ENCODE assay signal across 10 cellular contexts in the genomic region with DNA sequence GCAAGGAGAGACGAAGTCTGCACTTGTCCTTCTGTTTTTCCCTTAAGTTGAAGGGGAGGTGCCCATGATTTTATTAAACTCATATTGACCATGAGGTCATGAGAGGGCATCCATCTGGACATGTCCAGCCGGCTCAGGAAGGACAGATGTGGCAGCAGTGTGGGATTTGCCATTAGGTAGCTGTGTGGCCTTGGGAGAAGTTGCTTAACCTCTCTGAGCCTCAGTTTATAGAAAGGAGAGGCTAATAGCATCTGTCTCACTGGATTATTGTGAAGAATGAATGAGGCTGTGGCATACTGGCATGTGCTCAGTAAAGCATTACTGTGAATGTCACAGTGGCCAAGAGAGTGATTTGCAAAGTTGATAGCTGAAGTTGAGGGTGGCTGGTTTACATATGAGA. TPM values are rescaled to one million over a fixed set of nuclear protein-coding genes. Genes with fewer than 3 reads are reported as not detected.
DNase-seq lines count a peak whose midpoint lies in the region; ATAC-seq, FAIRE-seq and TF ChIP-seq lines count a peak whose summit lies in the region.
"Had no signal": no experiment of that assay in that cellular context is flagged by ENCODE, and none has a peak within 500 bp of the region (broad histone marks: within the 10 kb centered on the region; RNA-seq: fewer than 3 reads in every experiment).

No MANE protein-coding gene starts in this region.

- H3K4me2 ChIP-seq in HepG2 (ENCODE audit: low read depth, low read length): peak overlapping the region; percentile 94

- H3K27me3 Mint-ChIP-seq in activated naive CD8-positive, alpha-beta T cell treated with anti-CD3 and anti-CD28 coated beads, Interleukin-2, amount 10 ng/mL, durations not matched to agents 7 days and 5 days: no peaks in the 10 kb centered on the region

- H3K4me3 ChIP-seq in HepG2 (replicated peaks in 1 of 3; ENCODE audit: insufficient read depth in 1 of 3, low read depth in 2 of 3, low read length in 3 of 3) (peak overlapping the region; percentile 89 to 100 (median 98)), right lobe of liver (peak overlapping the region in 1 of 3 donors; percentile 93), kidney epithelial cell (ENCODE audit: low read depth, low read length) (peak overlapping the region; percentile 100), upper lobe of right lung (peak overlapping the region; percentile 99)

- H2AFZ ChIP-seq in HepG2 (ENCODE audit: low read length): no peak overlapping the region

- TF ChIP-seq CTCF in HepG2 (CRISPR knock-in tag; IDR thresholded peaks at IDR 0.05) (no peak), right lobe of liver (IDR thresholded peaks at IDR 0.05) (no peak), kidney epithelial cell (IDR thresholded peaks at IDR 0.05; ENCODE audit: insufficient read depth, low read length, poor library complexity, severe bottlenecking) (no peak), upper lobe of right lung (IDR thresholded peaks at IDR 0.05) (no peak)

- H3K9ac ChIP-seq in HepG2 (ENCODE audit: insufficient read depth, low read depth, low read length): peak overlapping the region; percentile 96; the same call in 1 of the 2 replicates

- H3K9me3 Mint-ChIP-seq in activated naive CD8-positive, alpha-beta T cell treated with anti-CD3 and anti-CD28 coated beads, Interleukin-2, amount 10 ng/mL, durations not matched to agents 7 days and 5 days: peaks cover 9% of the 10 kb centered on the region

- no TSS peak for BruUV-seq in HepG2 (replicated peaks; lab: Mats Ljungman, UMichigan)

- peaks cover 53% of the 10 kb centered on the region for H3K4me1 ChIP-seq in HepG2 (ENCODE audit: insufficient read depth, low read length)
- H3K4me1 ChIP-seq in right lobe of liver: peaks cover 0 to 36% (median 15%) of the 10 kb centered on the region in 4 donors
- peaks cover 42% of the 10 kb centered on the region for H3K4me1 ChIP-seq in upper lobe of right lung

- H3K27ac Mint-ChIP-seq in activated naive CD8-positive, alpha-beta T cell treated with anti-CD3 and anti-CD28 coated beads, Interleukin-2, amount 10 ng/mL, durations not matched to agents 7 days and 5 days: peak overlapping the region; percentile 99

- CTCF ChIA-PET in HepG2 (lab: Yijun Ruan, JAX; ENCODE audit: low intra/inter-chr PET ratio, low total read pairs): no interaction called here

- H3K36me3 ChIP-seq in HepG2 (replicated peaks in 1 of 2; ENCODE audit: control insufficient read depth in 1 of 2, insufficient read depth in 2 of 2, low read length in 2 of 2) (peaks cover 6 to 26% of the 10 kb centered on the region in 2 experiments), right lobe of liver (peaks cover 0 to 17% (median 8%) of the 10 kb centered on the region in 4 donors), kidney epithelial cell (ENCODE audit: control insufficient read depth, insufficient read depth, low read length) (peaks cover 5% of the 10 kb centered on the region), upper lobe of right lung (peaks cover 35% of the 10 kb centered on the region)

- no peak for TF ChIP-seq POLR2A in HepG2 (IDR thresholded peaks at IDR 0.05; ENCODE audit: insufficient read depth in 1 of 2, low read depth in 2 of 2, low read length in 2 of 2)
- TF ChIP-seq POLR2A in right lobe of liver (IDR thresholded peaks at IDR 0.05): no peak

- peaks cover 11% of the 10 kb centered on the region for H3K36me3 Mint-ChIP-seq in activated naive CD8-positive, alpha-beta T cell treated with anti-CD3 and anti-CD28 coated beads, Interleukin-2, amount 10 ng/mL, durations not matched to agents 7 days and 5 days

- peaks cover 22% of the 10 kb centered on the region for H3K79me2 ChIP-seq in HepG2 (ENCODE audit: insufficient read depth, low read length)

- intact Hi-C loops in HepG2 (cut with micrococcal nuclease; ENCODE audit: unreplicated experiment): loop anchor here (2.0 to 5.0 kb wide), 4 partner anchors 59 to 586 kb away; partner anchors contain the start of genes GLOD4 and MRM3
- intact Hi-C loops in right lobe of liver (cut with DNase I): no loop called here
- intact Hi-C loops in upper lobe of right lung (cut with DNase I): no loop called here

- peak overlapping the region; percentile 98 for H3K4me3 Mint-ChIP-seq in activated naive CD8-positive, alpha-beta T cell treated with anti-CD3 and anti-CD28 coated beads, Interleukin-2, amount 10 ng/mL, durations not matched to agents 7 days and 5 days

- peaks cover 16% of the 10 kb centered on the region for H3K4me1 Mint-ChIP-seq in activated naive CD8-positive, alpha-beta T cell treated with anti-CD3 and anti-CD28 coated beads, Interleukin-2, amount 10 ng/mL, durations not matched to agents 7 days and 5 days

- WGBS in HepG2 (ENCODE audit: low lambda C conversion rate): 48% methylated on average over 2 of the region's 2 CpGs
- WGBS in right lobe of liver (ENCODE audit: insufficient coverage, low coverage, low lambda C conversion rate, missing lambda C conversion rate): 33% methylated on average over 2 of the region's 2 CpGs

- no peak for TF ChIP-seq EP300 in HepG2 (IDR thresholded peaks at IDR 0.05; ENCODE audit: low read depth in 2 of 2, low read length in 2 of 2)
- TF ChIP-seq EP300 in HepG2 (CRISPR knock-in tag; IDR thresholded peaks at IDR 0.05; ENCODE audit: borderline replicate concordance): no peak

- H3K27me3 ChIP-seq in HepG2 (ENCODE audit: control insufficient read depth in 1 of 2, insufficient read depth in 2 of 2, low read length in 2 of 2) (no peaks in the 10 kb centered on the region), right lobe of liver (no peaks in the 10 kb centered on the region), kidney epithelial cell (ENCODE audit: control insufficient read depth, insufficient read depth, low read length) (no peaks in the 10 kb centered on the region), upper lobe of right lung (no peaks in the 10 kb centered on the region)

- in situ Hi-C loops in HepG2 (cut with HindIII; ENCODE audit: extremely low pct_ligation_motif_present, low pct_unique_long_range_greater_than_20kb): no loop called here

- H4K20me1 ChIP-seq in HepG2 (ENCODE audit: insufficient read depth, low read length): peaks cover 4% of the 10 kb centered on the region; the same call in 1 of the 2 replicates

- no peak for DNase-seq in HepG2 (ENCODE audit: low spot score)
- no peak for DNase-seq in right lobe of liver
- no peak for DNase-seq in activated naive CD8-positive, alpha-beta T cell treated with anti-CD3 and anti-CD28 coated beads, Interleukin-2, amount 10 ng/mL, durations not matched to agents 7 days and 5 days
- DNase-seq in kidney epithelial cell (ENCODE audit: low read depth): no peak
- no peak for DNase-seq in upper lobe of right lung
- no peak for DNase-seq in NCI-H1436 (lab: John Stamatoyannopoulos, UW)
- DNase-seq: DMS79, NCI-H2081 treated with DMSO at 0.1 percent for 48 hours had no signal

- ATAC-seq in HepG2: no peak
- ATAC-seq in right lobe of liver: no peak
- no peak for ATAC-seq in activated naive CD8-positive, alpha-beta T cell treated with anti-CD3 and anti-CD28 coated beads, Interleukin-2, amount 10 ng/mL, durations not matched to agents 7 days and 5 days (ENCODE audit: low read depth)
- no peak for ATAC-seq in upper lobe of right lung
- ATAC-seq in HG03469 (IDR thresholded peaks at IDR 0.05; ENCODE audit: unreplicated experiment): no peak
- no peak for ATAC-seq in GM21367 (IDR thresholded peaks at IDR 0.05; ENCODE audit: unreplicated experiment)

- FAIRE-seq in HepG2 (lab: Jason Lieb, UNC): no peak

- no peak for TF ChIP-seq RAD21 in HepG2 (CRISPR knock-in tag; IDR thresholded peaks at IDR 0.05)

- H3K9me3 ChIP-seq in HepG2 (ENCODE audit: low read length): no peaks in the 10 kb centered on the region
- H3K9me3 ChIP-seq in right lobe of liver: no peaks in the 10 kb centered on the region
- H3K9me3 ChIP-seq in upper lobe of right lung: no peaks in the 10 kb centered on the region

- no peak overlapping the region for H3K27ac ChIP-seq in HepG2 (ENCODE audit: extremely low read length, insufficient read depth, low read length)
- H3K27ac ChIP-seq in right lobe of liver: no peak overlapping the region
- H3K27ac ChIP-seq in upper lobe of right lung: no peak overlapping the region

- POLR2A ChIA-PET in HepG2 (lab: Yijun Ruan, JAX): no interaction called here
- POLR2A ChIA-PET in activated naive CD8-positive, alpha-beta T cell treated with anti-CD3 and anti-CD28 coated beads, Interleukin-2, amount 10 ng/mL, durations not matched to agents 7 days and 5 days (lab: Charles Lee): interaction anchor here (2.1 to 2.5 kb wide), 2 partner anchors 18 to 204 kb away, joined by 7 to 13 read pairs; partner anchors contain the start of gene NXN

RNA-seq across cellular contexts. Expression of gene TIMM22, which starts 1.2 kb away (rescaled TPM):
- 15.5 and 16.3 TPM in 2 replicates for total RNA-seq in HepG2 (2016; rRNA removed; fragmentation: Illumina TruSeq; extraction: Trizol)
- total RNA-seq in HepG2 (2016; cell fraction: cytosol; rRNA removed; fragmentation: Illumina TruSeq; extraction: Trizol; ENCODE audit: low read depth): 4.9 and 5.4 TPM in 2 replicates
- total RNA-seq in HepG2 (2016; cell fraction: insoluble cytoplasmic fraction; rRNA removed; fragmentation: Illumina TruSeq; extraction: Trizol): 15.6 and 15.9 TPM in 2 replicates
- 11.2 and 11.4 TPM in 2 replicates for total RNA-seq in HepG2 (2016; cell fraction: membrane; rRNA removed; fragmentation: Illumina TruSeq; extraction: Trizol)
- total RNA-seq in HepG2 (2016; cell fraction: nucleus; rRNA removed; fragmentation: Illumina TruSeq; extraction: Trizol): 10.4 and 11.1 TPM in 2 replicates
- polyA plus RNA-seq in HepG2 (2011; rRNA removed): 5.9 and 6.2 TPM in 2 replicates
- 7.1 and 7.6 TPM in 2 replicates for polyA plus RNA-seq in HepG2 (2011; cell fraction: cytosol; rRNA removed)
- polyA plus RNA-seq in HepG2 (2011; cell fraction: nucleus; rRNA removed): 6.4 and 7.1 TPM in 2 replicates
- polyA plus RNA-seq in HepG2 (2012): 6.3 and 7.0 TPM in 2 replicates
- polyA plus RNA-seq in HepG2 (2016; cell fraction: cytosol; fragmentation: Illumina TruSeq; extraction: Trizol; ENCODE audit: low read depth): 4.7 and 4.8 TPM in 2 replicates
- polyA plus RNA-seq in HepG2 (2016; cell fraction: insoluble cytoplasmic fraction; fragmentation: Illumina TruSeq; extraction: Trizol; ENCODE audit: low read depth): 15.5 and 17.0 TPM in 2 replicates
- polyA plus RNA-seq in HepG2 (2016; cell fraction: membrane; fragmentation: Illumina TruSeq; extraction: Trizol; ENCODE audit: low read depth): 8.7 and 9.5 TPM in 2 replicates
- 13.9 and 14.1 TPM in 2 replicates for polyA plus RNA-seq in HepG2 (2016; cell fraction: nucleus; fragmentation: Illumina TruSeq; extraction: Trizol; ENCODE audit: insufficient read depth, low read depth)
- polyA minus RNA-seq in HepG2 (2011; rRNA and poly(A)+ RNA removed; ENCODE audit: low replicate concordance): 13.7 and 22.2 TPM in 2 replicates
- polyA minus RNA-seq in HepG2 (2011; cell fraction: cytosol; rRNA and poly(A)+ RNA removed): 4.3 and 4.9 TPM in 2 replicates
- polyA minus RNA-seq in HepG2 (2011; cell fraction: nucleus; rRNA and poly(A)+ RNA removed): 19.9 and 20.0 TPM in 2 replicates
- total RNA-seq in right lobe of liver: 1 to 10 TPM; 3.9 to 6.5 (median 4.1) TPM
- total RNA-seq in activated naive CD8-positive, alpha-beta T cell treated with anti-CD3 and anti-CD28 coated beads, Interleukin-2, amount 10 ng/mL, durations not matched to agents 7 days and 5 days: 10 to 100 TPM; 10.3 to 10.7 TPM
- 17.9 and 18.5 TPM in 2 replicates for total RNA-seq in kidney epithelial cell
- 10.7 TPM for total RNA-seq in upper lobe of right lung

RNA-seq across cellular contexts. Expression of gene NXN, which starts 18.5 kb away (rescaled TPM):
- total RNA-seq in HepG2 (2016; rRNA removed; fragmentation: Illumina TruSeq; extraction: Trizol) (21.3 and 22.2 TPM in 2 replicates), right lobe of liver (1 to 10 TPM; 2.7 to 9.5 (median 8.0) TPM), kidney epithelial cell (30.2 and 34.3 TPM in 2 replicates), upper lobe of right lung (57.3 TPM)
- 13.3 and 13.9 TPM in 2 replicates for total RNA-seq in HepG2 (2016; cell fraction: cytosol; rRNA removed; fragmentation: Illumina TruSeq; extraction: Trizol; ENCODE audit: low read depth)
- total RNA-seq in HepG2 (2016; cell fraction: insoluble cytoplasmic fraction; rRNA removed; fragmentation: Illumina TruSeq; extraction: Trizol): 16.8 and 27.5 TPM in 2 replicates
- 21.1 and 21.3 TPM in 2 replicates for total RNA-seq in HepG2 (2016; cell fraction: membrane; rRNA removed; fragmentation: Illumina TruSeq; extraction: Trizol)
- total RNA-seq in HepG2 (2016; cell fraction: nucleus; rRNA removed; fragmentation: Illumina TruSeq; extraction: Trizol): 15.4 and 15.6 TPM in 2 replicates
- 22.3 and 24.3 TPM in 2 replicates for polyA plus RNA-seq in HepG2 (2011; rRNA removed)
- polyA plus RNA-seq in HepG2 (2011; cell fraction: cytosol; rRNA removed): 21.0 and 28.9 TPM in 2 replicates
- polyA plus RNA-seq in HepG2 (2011; cell fraction: nucleus; rRNA removed): 17.8 and 20.8 TPM in 2 replicates
- 14.8 and 16.8 TPM in 2 replicates for polyA plus RNA-seq in HepG2 (2012)
- 11.0 and 11.8 TPM in 2 replicates for polyA plus RNA-seq in HepG2 (2016; cell fraction: cytosol; fragmentation: Illumina TruSeq; extraction: Trizol; ENCODE audit: low read depth)
- 23.0 and 33.6 TPM in 2 replicates for polyA plus RNA-seq in HepG2 (2016; cell fraction: insoluble cytoplasmic fraction; fragmentation: Illumina TruSeq; extraction: Trizol; ENCODE audit: low read depth)
- 21.3 and 21.9 TPM in 2 replicates for polyA plus RNA-seq in HepG2 (2016; cell fraction: membrane; fragmentation: Illumina TruSeq; extraction: Trizol; ENCODE audit: low read depth)
- polyA plus RNA-seq in HepG2 (2016; cell fraction: nucleus; fragmentation: Illumina TruSeq; extraction: Trizol; ENCODE audit: insufficient read depth, low read depth): 24.4 and 29.9 TPM in 2 replicates
- polyA minus RNA-seq in HepG2 (2011; rRNA and poly(A)+ RNA removed; ENCODE audit: low replicate concordance): 9.8 and 67.1 TPM in 2 replicates
- polyA minus RNA-seq in HepG2 (2011; cell fraction: cytosol; rRNA and poly(A)+ RNA removed): 23.8 and 25.1 TPM in 2 replicates
- polyA minus RNA-seq in HepG2 (2011; cell fraction: nucleus; rRNA and poly(A)+ RNA removed): 16.8 and 18.4 TPM in 2 replicates
- under 1 TPM; 0.22 to 0.37 TPM for total RNA-seq in activated naive CD8-positive, alpha-beta T cell treated with anti-CD3 and anti-CD28 coated beads, Interleukin-2, amount 10 ng/mL, durations not matched to agents 7 days and 5 days
